ENCODE assay signal across 21 cellular contexts in the genomic region with DNA sequence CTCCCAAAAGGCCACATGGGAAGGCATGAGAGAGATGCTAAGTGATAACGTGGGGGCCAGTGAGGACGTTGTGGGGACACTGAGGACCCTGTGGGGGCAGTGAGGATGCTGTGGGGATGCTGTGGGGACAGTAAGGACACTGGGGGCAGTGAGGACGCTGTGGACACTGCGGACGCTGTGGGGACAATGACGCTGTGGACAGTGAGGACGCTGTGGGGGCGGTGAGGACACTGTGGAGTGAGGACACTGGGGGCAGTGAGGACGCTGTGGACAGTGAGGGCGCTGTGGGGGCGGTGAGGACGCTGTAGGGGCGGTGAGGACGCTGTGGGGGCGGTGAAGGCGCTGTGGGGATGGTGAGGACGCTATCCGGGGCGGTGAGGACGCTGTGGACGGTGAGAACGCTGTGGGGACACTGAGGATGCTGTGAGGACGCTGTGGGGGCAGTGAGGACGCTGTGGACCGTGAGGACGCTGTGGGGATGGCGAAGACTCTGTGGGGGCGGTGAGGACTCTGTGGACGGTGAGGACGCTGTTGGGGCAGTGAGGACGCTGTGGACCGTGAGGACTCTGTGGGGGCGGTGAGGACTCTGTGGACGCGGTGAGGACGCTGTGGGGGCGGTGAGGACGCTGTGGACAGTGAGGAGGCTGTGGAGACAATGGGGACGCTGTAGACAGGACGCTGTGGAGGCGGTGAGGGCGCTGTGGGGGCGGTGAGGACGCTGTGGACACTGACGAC. TPM values are rescaled to one million over a fixed set of nuclear protein-coding genes. Genes with fewer than 3 reads are reported as not detected.
DNase-seq lines count a peak whose midpoint lies in the region; ATAC-seq and TF ChIP-seq lines count a peak whose summit lies in the region.
"Had no signal": no experiment of that assay in that cellular context is flagged by ENCODE, and none has a peak within 500 bp of the region (broad histone marks: within the 10 kb centered on the region; RNA-seq: fewer than 3 reads in every experiment).

No MANE protein-coding gene starts in this region.

- H3K4me1 Mint-ChIP-seq in H9 (peaks cover 10 to 31% of the 10 kb centered on the region in 2 experiments), WTC11 (peaks cover 18% of the 10 kb centered on the region), glutamatergic neuron (ENCODE audit: low read depth, unreplicated experiment) (peaks cover 7% of the 10 kb centered on the region)

- H3K18ac ChIP-seq in H9 (ENCODE audit: insufficient read length, low read depth, low read length) (no peak overlapping the region), neuronal stem cell (ENCODE audit: low read length) (peak overlapping the region; percentile 24)

- no peak overlapping the region for H4K5ac ChIP-seq in H9 (ENCODE audit: insufficient read length, low read depth, low read length)

- H4K91ac ChIP-seq in H9 (ENCODE audit: insufficient read length, low read depth, low read length), result no peak overlapping the region
- no peak overlapping the region for H4K91ac ChIP-seq in neuronal stem cell (ENCODE audit: low read depth, low read length, poor library complexity)

- H2BK15ac ChIP-seq in H9 (ENCODE audit: low read depth, low read length) (no peak overlapping the region), neuronal stem cell (ENCODE audit: low read length) (peak overlapping the region; percentile 19)

- peaks cover 9% of the 10 kb centered on the region for H4K20me1 ChIP-seq in H9 (ENCODE audit: control insufficient read depth, insufficient read depth, insufficient read length)

- H4K8ac ChIP-seq in H9 (replicated peaks; ENCODE audit: insufficient read length, low read depth, low read length), result no peak overlapping the region
- no peak overlapping the region for H4K8ac ChIP-seq in neuronal stem cell (ENCODE audit: low read depth, low read length)

- H2BK12ac ChIP-seq in H9 (ENCODE audit: insufficient read length, low read depth, low read length) (no peak overlapping the region), neuronal stem cell (ENCODE audit: low read length) (peak overlapping the region; percentile 2)

- no peak overlapping the region for H3K56ac ChIP-seq in H9 (ENCODE audit: insufficient read length, low read depth, low read length)

- WGBS in H9 (ENCODE audit: extremely low coverage, insufficient read length, low lambda C conversion rate), result no CpG with 5 or more reads among the region's 45 CpGs
- no CpG with 5 or more reads among the region's 45 CpGs for WGBS in neuronal stem cell (ENCODE audit: extremely low coverage in 2 of 2, insufficient read length in 2 of 2, insufficient replicate concordance in 1 of 2), 2 donors

- ATAC-seq in WTC11 (no peak), HG03342 (IDR thresholded peaks at IDR 0.05; ENCODE audit: unreplicated experiment) (no peak)
- ATAC-seq: GM12878, left colon had no signal

- peak overlapping the region in 1 of 2 donors; percentile 51 for H3K4me3 ChIP-seq in neuronal stem cell (ENCODE audit: low read length in 2 of 2)
- no peak overlapping the region for H3K4me3 ChIP-seq in WERI-Rb-1 (ENCODE audit: low read depth, low read length)
- H3K4me3 ChIP-seq: colonic mucosa, GM12878, prostate gland, SK-N-MC, thoracic aorta had no signal

- no peak overlapping the region for H2BK5ac ChIP-seq in H9 (ENCODE audit: insufficient read length, low read length)
- no peak overlapping the region for H2BK5ac ChIP-seq in neuronal stem cell (ENCODE audit: low read length)

- TF ChIP-seq CTCF in H9 (conservative IDR thresholded peaks at IDR 0.05) (no peak), WTC11 (IDR thresholded peaks at IDR 0.05) (no peak), glutamatergic neuron (IDR thresholded peaks at IDR 0.05; ENCODE audit: partially characterized antibody, unreplicated experiment) (no peak), WERI-Rb-1 (IDR thresholded peaks at IDR 0.05; ENCODE audit: low read depth, low read length) (no peak)

- H3K23ac ChIP-seq in H9 (ENCODE audit: insufficient read length, low read depth, low read length), result no peak overlapping the region
- H3K23ac ChIP-seq in neuronal stem cell (ENCODE audit: low read depth, low read length, poor library complexity), result peak overlapping the region; percentile 98

- H2AFZ ChIP-seq in H9 (ENCODE audit: low read length) (no peak overlapping the region), neuronal stem cell (ENCODE audit: low read length) (no peak overlapping the region)

- peaks cover 7% of the 10 kb centered on the region for H3K23me2 ChIP-seq in H9 (ENCODE audit: insufficient read length, low read depth, low read length, poor library complexity, severe bottlenecking)

- H3K14ac ChIP-seq in H9 (ENCODE audit: insufficient read depth, low read length), result no peak overlapping the region
- peak overlapping the region; percentile 72 for H3K14ac ChIP-seq in neuronal stem cell (ENCODE audit: low read length)

- no peaks in the 10 kb centered on the region for H3K79me1 ChIP-seq in H9 (ENCODE audit: insufficient read depth, low read depth, low read length, poor library complexity, severe bottlenecking)
- H3K79me1 ChIP-seq in neuronal stem cell (ENCODE audit: low read depth, low read length), result no peaks in the 10 kb centered on the region

- no peaks in the 10 kb centered on the region for H3K79me2 ChIP-seq in H9 (ENCODE audit: insufficient read depth, low read length)

- H3K36me3 ChIP-seq in neuronal stem cell (replicated peaks in 1 of 2; ENCODE audit: control insufficient read depth in 2 of 2, insufficient read depth in 2 of 2, low read length in 2 of 2) (peaks cover 0 to 5% of the 10 kb centered on the region in 2 donors), WERI-Rb-1 (peaks cover 31% of the 10 kb centered on the region)
- H3K36me3 ChIP-seq: colonic mucosa, prostate gland had no signal

- H2BK20ac ChIP-seq in H9 (ENCODE audit: low read depth, low read length, poor library complexity, severe bottlenecking), result no peak overlapping the region

- H3K36me3 Mint-ChIP-seq in H9 (ENCODE audit: insufficient read depth in 1 of 3, low read depth in 3 of 3), result peaks cover 7 to 10% (median 8%) of the 10 kb centered on the region in 3 experiments; a peak in 6 of 7 replicates
- H3K36me3 Mint-ChIP-seq in WTC11, result peaks cover 7% of the 10 kb centered on the region
- H3K36me3 Mint-ChIP-seq in glutamatergic neuron (ENCODE audit: unreplicated experiment), result peaks cover 8% of the 10 kb centered on the region
- H3K36me3 Mint-ChIP-seq: CD8-positive, alpha-beta memory T cell had no signal

- POLR2A ChIA-PET in WTC11 (lab: Charles Lee), result no interaction called here

- H3K27me3 Mint-ChIP-seq in H9 (ENCODE audit: low read depth) (peaks cover 95% of the 10 kb centered on the region), WTC11 (ENCODE audit: low read depth) (peaks cover 95% of the 10 kb centered on the region), glutamatergic neuron (ENCODE audit: unreplicated experiment) (peaks cover 52% of the 10 kb centered on the region)

- H3K9me3 ChIP-seq in H9 (ENCODE audit: control insufficient read depth, low read depth, low read length), result no peaks in the 10 kb centered on the region
- H3K9me3 ChIP-seq in neuronal stem cell (replicated peaks in 1 of 2; ENCODE audit: control insufficient read depth in 2 of 2, insufficient read depth in 1 of 2, low read depth in 1 of 2, low read length in 2 of 2), result peaks cover 8 to 10% of the 10 kb centered on the region in 2 donors
- no peaks in the 10 kb centered on the region for H3K9me3 ChIP-seq in WERI-Rb-1 (ENCODE audit: severe bottlenecking)
- H3K9me3 ChIP-seq: colonic mucosa, prostate gland, thoracic aorta had no signal

- CTCF ChIA-PET in WTC11 (lab: Charles Lee), result no interaction called here

- H3K27ac Mint-ChIP-seq in H9, result no peak overlapping the region
- H3K27ac Mint-ChIP-seq in WTC11, result no peak overlapping the region
- H3K27ac Mint-ChIP-seq in glutamatergic neuron (ENCODE audit: unreplicated experiment), result peak overlapping the region; percentile 66

- H3T11ph ChIP-seq in H9 (ENCODE audit: low read length), result no peak overlapping the region

- H3K4me2 ChIP-seq in H9 (ENCODE audit: insufficient read depth, insufficient read length, low read length), result no peak overlapping the region
- no peak overlapping the region for H3K4me2 ChIP-seq in neuronal stem cell (ENCODE audit: insufficient read depth, low read length, poor library complexity, severe bottlenecking)
- H3K4me2 ChIP-seq: KMS-11 had no signal

- no peaks in the 10 kb centered on the region for H3K4me1 ChIP-seq in H9 (ENCODE audit: insufficient read depth, low read length)
- peaks cover 14 to 28% of the 10 kb centered on the region in 2 donors for H3K4me1 ChIP-seq in neuronal stem cell (ENCODE audit: control insufficient read depth in 2 of 2, insufficient read depth in 1 of 2, low read depth in 1 of 2, low read length in 2 of 2)

- DNase-seq in H9 (no peak), WTC11 (ENCODE audit: low spot score) (no peak), glutamatergic neuron (no peak), neuronal stem cell (ENCODE audit: low spot score) (no peak), DMS 273 (lab: John Stamatoyannopoulos, UW; ENCODE audit: unreplicated experiment) (no peak), WERI-Rb-1 (no peak)
- DNase-seq: brain microvascular endothelial cell; CD8-positive, alpha-beta memory T cell; colonic mucosa; DMS79; left colon; NCI-H187; NCI-H69; T-helper 9 cell had no signal

- H2AK5ac ChIP-seq in H9 (ENCODE audit: insufficient read length, low read length), result no peak overlapping the region
- H2AK5ac ChIP-seq in neuronal stem cell (ENCODE audit: low read depth, low read length), result peak overlapping the region; percentile 92

- no peak overlapping the region for H2BK120ac ChIP-seq in H9 (ENCODE audit: low read depth, low read length, poor library complexity, severe bottlenecking)
- no peak overlapping the region for H2BK120ac ChIP-seq in neuronal stem cell (ENCODE audit: low read depth, low read length)

- H3K9me3 Mint-ChIP-seq in H9, result peaks cover 13 to 25% of the 10 kb centered on the region in 2 experiments; a peak in 4 of 5 replicates
- H3K9me3 Mint-ChIP-seq in WTC11, result no peaks in the 10 kb centered on the region
- peaks cover 24% of the 10 kb centered on the region for H3K9me3 Mint-ChIP-seq in glutamatergic neuron (ENCODE audit: unreplicated experiment)
- H3K9me3 Mint-ChIP-seq: CD8-positive, alpha-beta memory T cell had no signal

- H3K9ac ChIP-seq in H9 (ENCODE audit: extremely low read depth, insufficient read length, low read length) (no peak overlapping the region), neuronal stem cell (ENCODE audit: low read depth, low read length, poor library complexity) (peak overlapping the region; percentile 63)
- H3K9ac ChIP-seq: KMS-11 had no signal

- H3K4ac ChIP-seq in H9 (ENCODE audit: low read depth, low read length) (no peak overlapping the region), neuronal stem cell (ENCODE audit: low read length) (peak overlapping the region; percentile 31)

- H3K4me3 Mint-ChIP-seq in H9 (peak overlapping the region; percentile 31 to 71; a peak in 4 of 5 replicates), WTC11 (peak overlapping the region; percentile 53), glutamatergic neuron (ENCODE audit: unreplicated experiment) (peak overlapping the region; percentile 80)

- H3K27me3 ChIP-seq in H9 (ENCODE audit: insufficient read depth, low read length) (peaks cover 69% of the 10 kb centered on the region; the same call in 1 of the 2 replicates), neuronal stem cell (ENCODE audit: control insufficient read depth in 3 of 3, insufficient read depth in 3 of 3, low read depth in 1 of 3, low read length in 3 of 3) (peaks cover 57 to 98% (median 92%) of the 10 kb centered on the region in 3 experiments), WERI-Rb-1 (ENCODE audit: insufficient read depth, low read depth, severe bottlenecking) (no peaks in the 10 kb centered on the region)
- H3K27me3 ChIP-seq: brain microvascular endothelial cell had no signal

- H3K27ac ChIP-seq in H9 (ENCODE audit: insufficient read length, low read depth, low read length), result no peak overlapping the region
- no peak overlapping the region for H3K27ac ChIP-seq in neuronal stem cell (replicated peaks; ENCODE audit: low read length)
- no peak overlapping the region for H3K27ac ChIP-seq in WERI-Rb-1
- H3K27ac ChIP-seq: brain microvascular endothelial cell, colonic mucosa, KMS-11, prostate gland, SK-N-MC, thoracic aorta had no signal

RNA-seq across cellular contexts. Expression of gene GP1BB, which starts 1.8 kb away (rescaled TPM):
- total RNA-seq in H9 (2021) (2.4 and 3.4 TPM in 2 replicates), WTC11 (2021) (1.4 to 4.3 TPM (median 3.3 TPM) in 3 replicates), glutamatergic neuron (ENCODE audit: unreplicated experiment) (8.3 TPM)
- 2.5 TPM for polyA plus RNA-seq in neuronal stem cell (2013, experiment 1 of 2)
- 2.6 TPM for polyA plus RNA-seq in neuronal stem cell (2013, experiment 2 of 2)
- total RNA-seq: CD8-positive, alpha-beta memory T cell; RPMI7951 had no signal
- polyA plus RNA-seq: CD8-positive, alpha-beta memory T cell had no signal

RNA-seq across cellular contexts. Expression of gene SEPTIN5, which starts 10.8 kb away (rescaled TPM):
- total RNA-seq in H9 (2021) (17.7 and 17.8 TPM in 2 replicates), WTC11 (2021) (12.6 to 22.4 TPM (median 15.2 TPM) in 3 replicates), glutamatergic neuron (ENCODE audit: unreplicated experiment) (96.0 TPM)
- 23.1 TPM for polyA plus RNA-seq in neuronal stem cell (2013, experiment 1 of 2)
- 21.3 TPM for polyA plus RNA-seq in neuronal stem cell (2013, experiment 2 of 2)
- polyA plus RNA-seq: CD8-positive, alpha-beta memory T cell had no signal

RNA-seq across cellular contexts. Expression of gene TBX1, which starts 35.5 kb away (rescaled TPM):
- 2.2 and 2.5 TPM in 2 replicates for total RNA-seq in H9 (2021)
- total RNA-seq in WTC11 (2021), result 7.9 to 12.8 TPM (median 9.3 TPM) in 3 replicates
- total RNA-seq in glutamatergic neuron (ENCODE audit: unreplicated experiment), result 2.4 TPM
- 0.31 TPM for polyA plus RNA-seq in neuronal stem cell (2013, experiment 1 of 2)
- 0.26 TPM for polyA plus RNA-seq in neuronal stem cell (2013, experiment 2 of 2)
- total RNA-seq: CD8-positive, alpha-beta memory T cell; GM12878; RPMI7951 had no signal
- polyA plus RNA-seq: CD8-positive, alpha-beta memory T cell; GM12878 had no signal
